ENCODE assay signal across 9 cellular contexts in the genomic region with DNA sequence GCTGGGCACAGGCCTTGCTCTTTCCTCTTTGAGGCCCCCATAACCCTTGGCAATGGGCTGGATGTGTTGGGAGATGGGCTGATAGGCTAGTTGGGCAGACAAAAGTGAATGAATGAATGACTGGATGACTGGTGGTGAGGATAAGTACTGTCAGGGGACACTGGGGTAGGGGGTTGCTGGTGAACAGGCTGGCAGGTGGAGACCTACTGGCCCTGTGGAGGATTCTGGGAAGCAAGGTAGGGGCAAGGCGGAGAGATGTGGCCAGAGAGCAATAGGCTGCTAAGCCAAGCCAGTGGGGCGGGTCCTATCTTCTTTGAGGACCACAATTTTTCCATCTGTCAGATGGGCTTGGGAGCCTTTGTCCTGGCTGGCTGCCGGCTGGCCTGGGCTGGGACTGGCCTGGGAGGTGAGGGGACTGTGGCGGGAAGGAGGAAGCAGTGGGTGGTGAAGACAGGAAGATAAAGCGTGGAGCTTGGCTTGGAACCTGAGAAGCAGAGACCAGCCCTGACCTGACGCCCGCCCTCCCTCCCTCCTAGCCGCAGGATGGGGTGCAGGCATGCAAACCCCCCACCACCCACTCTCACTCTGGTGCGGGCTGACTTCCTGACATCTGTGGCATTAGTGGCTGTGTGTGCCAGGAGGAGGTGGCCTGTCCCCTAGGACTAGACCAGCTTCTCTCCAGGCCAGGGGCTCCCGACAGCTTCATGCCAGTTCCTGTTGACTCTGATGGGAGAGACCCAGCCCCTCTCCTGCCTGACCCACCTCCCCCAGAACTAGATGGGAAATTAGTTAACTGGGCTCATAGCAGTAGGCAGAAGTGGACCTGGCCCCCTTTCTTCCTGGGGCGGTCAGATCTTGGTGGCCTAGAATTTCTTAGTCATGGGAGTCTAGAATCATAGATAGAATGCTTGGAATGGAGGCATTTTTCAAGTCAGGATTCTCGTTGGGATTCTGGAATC. TPM values are rescaled to one million over a fixed set of nuclear protein-coding genes. Genes with fewer than 3 reads are reported as not detected.
DNase-seq lines count a peak whose midpoint lies in the region; ATAC-seq and TF ChIP-seq lines count a peak whose summit lies in the region.
"Had no signal": no experiment of that assay in that cellular context is flagged by ENCODE, and none has a peak within 500 bp of the region (broad histone marks: within the 10 kb centered on the region; RNA-seq: fewer than 3 reads in every experiment).

No MANE protein-coding gene starts in this region.

- no peak overlapping the region for H3K9ac ChIP-seq in SK-N-MC (ENCODE audit: insufficient read length)
- no peak overlapping the region for H3K9ac ChIP-seq in MM.1S (ENCODE audit: low read length)

- H3K4me3 ChIP-seq in SK-N-MC (no peak overlapping the region), gastrocnemius medialis (peak overlapping the region in 1 of 4 donors; percentile 60), MM.1S (ENCODE audit: low read length) (no peak overlapping the region)

- H3K27me3 ChIP-seq in gastrocnemius medialis (no peaks in the 10 kb centered on the region), MM.1S (replicated peaks; ENCODE audit: insufficient read depth, low read length) (no peaks in the 10 kb centered on the region)

- ATAC-seq in gastrocnemius medialis, result no peak
- no peak for ATAC-seq in HG02840 (IDR thresholded peaks at IDR 0.05; ENCODE audit: low FRiP score, unreplicated experiment)

- H3K4me1 ChIP-seq in gastrocnemius medialis, result peaks cover 93 to 98% of the 10 kb centered on the region in 2 donors
- H3K4me1 ChIP-seq in MM.1S (ENCODE audit: low read length), result peaks cover 19% of the 10 kb centered on the region

- H3K79me2 ChIP-seq in MM.1S (ENCODE audit: low read length), result peaks cover 99% of the 10 kb centered on the region

- TF ChIP-seq CTCF in gastrocnemius medialis (IDR thresholded peaks at IDR 0.05 in 4 of 5, conservative IDR thresholded peaks at IDR 0.05 in 1 of 5) (no peak), MM.1S (IDR thresholded peaks at IDR 0.05; ENCODE audit: low read length) (no peak)

- no peaks in the 10 kb centered on the region for H3K36me3 ChIP-seq in SK-N-MC (ENCODE audit: insufficient read depth, low read length)
- H3K36me3 ChIP-seq in gastrocnemius medialis, result no peaks in the 10 kb centered on the region
- H3K36me3 ChIP-seq in MM.1S (replicated peaks; ENCODE audit: insufficient read depth, low read length), result no peaks in the 10 kb centered on the region

- peaks cover 33% of the 10 kb centered on the region; the same call in 1 of the 2 replicates for H4K20me1 ChIP-seq in MM.1S (ENCODE audit: insufficient read depth, low read length)

- intact Hi-C loops in gastrocnemius medialis (cut with DNase I; ENCODE audit: low total_unique reads), result no loop called here

- in situ Hi-C loops in G401 (cut with HindIII; ENCODE audit: low sequenced_read_pairs) (no loop called here), gastrocnemius medialis (cut with MboI; ENCODE audit: low sequenced_read_pairs in 4 of 4) (no loop called here)

- no peaks in the 10 kb centered on the region for H3F3A ChIP-seq in MM.1S (ENCODE audit: insufficient read depth, low read length)

- H3K27ac ChIP-seq in SK-N-MC (peak overlapping the region; percentile 74; the same call in 1 of the 2 replicates), gastrocnemius medialis (peak overlapping the region; percentile 97 to 99 (median 98)), MM.1S (ENCODE audit: low read length) (no peak overlapping the region)

- H3K9me2 ChIP-seq in MM.1S (replicated peaks; ENCODE audit: insufficient read depth, low read length), result no peaks in the 10 kb centered on the region

- no peak overlapping the region for H2AFZ ChIP-seq in MM.1S (ENCODE audit: low read length)

- DNase-seq in G401 (ENCODE audit: low spot score), result peak; percentile 31
- no peak for DNase-seq in SK-N-MC (ENCODE audit: low read depth, low spot score)
- peak; percentile 39 for DNase-seq in fibroblast of peridontal ligament (ENCODE audit: extremely low read depth)
- no peak for DNase-seq in gastrocnemius medialis
- no peak for DNase-seq in MM.1S
- no peak for DNase-seq in COLO829 (ENCODE audit: low spot score)
- DNase-seq in putamen (ENCODE audit: low spot score), result no peak
- DNase-seq: T-cell had no signal

- TF ChIP-seq POLR2A in gastrocnemius medialis (IDR thresholded peaks at IDR 0.05), result no peak

- no peaks in the 10 kb centered on the region for H3K9me3 ChIP-seq in SK-N-MC (ENCODE audit: low read depth, low read length)
- no peaks in the 10 kb centered on the region for H3K9me3 ChIP-seq in gastrocnemius medialis
- H3K9me3 ChIP-seq in MM.1S (replicated peaks; ENCODE audit: insufficient read depth, low read length), result no peaks in the 10 kb centered on the region

- no peak overlapping the region for H3K4me2 ChIP-seq in MM.1S (ENCODE audit: low read depth, low read length)

RNA-seq across cellular contexts. Expression of a gene that starts 9.5 kb away (rescaled TPM):
- total RNA-seq in G401 (2014; rRNA removed; shearing (Covaris generic)), result 280 and 322 TPM in 2 replicates
- total RNA-seq in gastrocnemius medialis, result 10 to 100 TPM; 38.5 to 83.8 (median 60.9) TPM

Comparison
In these comparisons a context has a peak if more than half of its experiments do, and no peak if none do; other contexts are left out.
1. DNase-seq: peak in G401 (single experiment) and fibroblast of peridontal ligament (single experiment); none in SK-N-MC (single experiment), gastrocnemius medialis (0 of 2), MM.1S (single experiment), COLO829 (single experiment) and putamen (single experiment).